ENCODE assay signal across 8 cellular contexts in the genomic region with DNA sequence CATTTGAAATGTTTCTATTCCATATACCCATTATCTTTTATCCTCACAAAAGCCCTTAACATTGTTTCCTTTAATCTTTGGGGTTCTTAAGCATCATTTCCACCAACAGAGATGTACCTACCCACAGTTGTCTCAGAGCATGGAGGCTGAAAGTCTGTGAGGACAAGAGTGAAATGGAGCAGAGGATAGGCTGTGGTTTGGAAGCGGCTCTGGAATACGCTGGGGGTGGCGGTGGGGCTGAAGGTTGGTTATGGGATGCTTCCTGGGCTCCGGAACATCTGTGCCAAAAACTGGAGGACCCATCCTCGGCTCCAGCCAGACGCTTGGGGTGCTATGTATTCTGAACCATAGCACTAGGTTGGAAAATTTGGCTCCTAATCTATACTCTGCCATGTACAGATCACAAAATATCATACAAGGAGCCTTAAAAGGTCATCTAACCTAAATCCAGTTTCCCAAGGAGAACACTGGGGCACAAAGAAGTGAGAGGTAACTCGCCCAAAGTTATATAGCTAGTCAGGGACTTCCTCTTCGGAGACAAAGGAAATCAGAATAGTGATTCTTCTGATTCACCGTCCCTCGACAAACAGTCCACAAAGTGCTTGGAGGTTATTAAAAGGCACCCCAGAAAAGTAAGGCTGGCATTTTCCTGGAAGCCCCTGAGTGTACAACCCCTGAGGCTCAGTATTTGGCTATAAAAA. TPM values are rescaled to one million over a fixed set of nuclear protein-coding genes. Genes with fewer than 3 reads are reported as not detected.
DNase-seq lines count a peak whose midpoint lies in the region; ATAC-seq and TF ChIP-seq lines count a peak whose summit lies in the region.

No MANE protein-coding gene starts in this region.

- peak overlapping the region; percentile 100 for H3K4me2 ChIP-seq in neural cell (ENCODE audit: low read length)

- no peak for TF ChIP-seq EP300 in neural cell (conservative IDR thresholded peaks at IDR 0.05; ENCODE audit: poor library complexity, severe bottlenecking)

- no peak for TF ChIP-seq RAD21 in neural cell (conservative IDR thresholded peaks at IDR 0.05)

- H2AFZ ChIP-seq in neural cell (ENCODE audit: low read depth, low read length) = peak overlapping the region; percentile 72

- DNase-seq in BJ (ENCODE audit: low read depth) (no peak), MG63 (no peak), dorsolateral prefrontal cortex (no peak), NCI-H1417 treated with DMSO at 0.1 percent for 48 hours (lab: John Stamatoyannopoulos, UW) (no peak), putamen (ENCODE audit: low spot score) (no peak), mucosa of gallbladder (ENCODE audit: low spot score) (no peak)

- no peaks in the 10 kb centered on the region for H3K9me3 ChIP-seq in MG63
- H3K9me3 ChIP-seq in neural cell (ENCODE audit: low read length) = no peaks in the 10 kb centered on the region

- ATAC-seq in HG03045 (IDR thresholded peaks at IDR 0.05; ENCODE audit: unreplicated experiment) = no peak

- H4K20me1 ChIP-seq in neural cell (ENCODE audit: insufficient read depth) = no peaks in the 10 kb centered on the region

- H3K9ac ChIP-seq in neural cell (ENCODE audit: low read length) = peak overlapping the region; percentile 96

- no peaks in the 10 kb centered on the region for H3K9me2 ChIP-seq in neural cell (ENCODE audit: insufficient read depth, low read length)

- H3K36me3 ChIP-seq in BJ (ENCODE audit: control insufficient read depth, insufficient read depth, low read length) = peaks cover 1% of the 10 kb centered on the region; the same call in 1 of the 2 replicates
- no peaks in the 10 kb centered on the region; the same call in 1 of the 2 replicates for H3K36me3 ChIP-seq in MG63
- H3K36me3 ChIP-seq in neural cell (ENCODE audit: insufficient read depth, low read length) = no peaks in the 10 kb centered on the region

- intact Hi-C loops in dorsolateral prefrontal cortex (cut with DNase I) = loop anchor here (2.0 to 10.0 kb wide), 4 partner anchors 13 to 175 kb away; partner anchors contain the start of genes CMTM5 (in 1 of the 2) and HOMEZ (in 1 of the 2)

- CTCF ChIA-PET in BJ (lab: Yijun Ruan, JAX) = interaction anchor here (1.0 to 2.3 kb wide), 11 partner anchors 8 to 180 kb away, joined by 3 to 13 read pairs (median 5); partner anchors contain the start of gene HOMEZ

- peak overlapping the region; percentile 88 to 100 (median 99) for H3K27ac ChIP-seq in dorsolateral prefrontal cortex
- H3K27ac ChIP-seq in neural cell (ENCODE audit: low read length) = peak overlapping the region; percentile 99

- POLR2A ChIA-PET in BJ (lab: Charles Lee) = interaction anchor here (0.6 to 0.7 kb wide), 2 partner anchors 293 to 384 kb away, joined by 5 to 14 read pairs; no protein-coding TSS in a partner anchor

- H3K4me3 ChIP-seq in BJ (ENCODE audit: low read depth, low read length) (peak overlapping the region; percentile 46), MG63 (peak overlapping the region; percentile 78), dorsolateral prefrontal cortex (peak overlapping the region; percentile 59 to 95 (median 82)), neural cell (ENCODE audit: low read length) (peak overlapping the region; percentile 96)

- H3K79me2 ChIP-seq in neural cell (replicated peaks; ENCODE audit: insufficient read depth, low read length) = peaks cover 5% of the 10 kb centered on the region

- TF ChIP-seq CTCF in BJ (IDR thresholded peaks at IDR 0.05; ENCODE audit: insufficient read depth, low read depth, low read length) = no peak
- peak in 10 of 56 donors; percentile 2 to 32 (median 24) for TF ChIP-seq CTCF in dorsolateral prefrontal cortex (IDR thresholded peaks at IDR 0.05 in 54 of 56, conservative IDR thresholded peaks at IDR 0.05 in 2 of 56; ENCODE audit: low read depth in 1 of 56, partially characterized antibody in 56 of 56)
- peak; percentile 40 for TF ChIP-seq CTCF in neural cell (IDR thresholded peaks at IDR 0.05; ENCODE audit: poor library complexity, severe bottlenecking)

- H3F3A ChIP-seq in neural cell (ENCODE audit: insufficient read depth, low read length, poor library complexity, severe bottlenecking) = peaks cover 13% of the 10 kb centered on the region

- no peaks in the 10 kb centered on the region for H3K27me3 ChIP-seq in BJ (ENCODE audit: control insufficient read depth, insufficient read depth, low read length)
- no peaks in the 10 kb centered on the region for H3K27me3 ChIP-seq in MG63
- no peaks in the 10 kb centered on the region for H3K27me3 ChIP-seq in dorsolateral prefrontal cortex
- H3K27me3 ChIP-seq in neural cell (ENCODE audit: insufficient read depth, low read depth, low read length) = no peaks in the 10 kb centered on the region

TF ChIP-seq in neural cell, 6 proteins besides CTCF, POLR2A, EP300 and RAD21:
- TF ChIP-seq EZH2 (IDR thresholded peaks at IDR 0.05; ENCODE audit: borderline replicate concordance, insufficient read depth, low read length, poor library complexity, severe bottlenecking) = no peak

RNA-seq across cellular contexts. Expression of gene PPP1R3E, which starts 2.5 kb away (rescaled TPM):
- polyA plus RNA-seq in BJ (2011; rRNA removed) = 2.5 and 2.8 TPM in 2 replicates
- 2.2 and 2.5 TPM in 2 replicates for polyA minus RNA-seq in BJ (2011; rRNA and poly(A)+ RNA removed)
- 0.30 TPM in 1 of 2 replicates, not detected in the other for total RNA-seq in MG63 (2014; rRNA removed; shearing (Covaris generic); ENCODE audit: low replicate concordance)
- total RNA-seq in dorsolateral prefrontal cortex = 100 to 1,000 TPM in 2 of 120 experiments, 10 to 100 TPM in 118; 40.5 to 103 (median 63.1) TPM
- polyA plus RNA-seq in neural cell = 16.1 and 17.2 TPM in 2 replicates
- 11.7 and 13.9 TPM in 2 replicates for polyA minus RNA-seq in neural cell
- 24.4 TPM for total RNA-seq in mucosa of gallbladder

RNA-seq across cellular contexts. Expression of gene BCL2L2, which starts 6.5 kb away (rescaled TPM):
- polyA plus RNA-seq in BJ (2011; rRNA removed) (26.5 and 27.9 TPM in 2 replicates), neural cell (35.8 and 50.8 TPM in 2 replicates)
- 10.5 and 12.3 TPM in 2 replicates for polyA minus RNA-seq in BJ (2011; rRNA and poly(A)+ RNA removed)
- 7.1 and 10.7 TPM in 2 replicates for total RNA-seq in MG63 (2014; rRNA removed; shearing (Covaris generic); ENCODE audit: low replicate concordance)
- total RNA-seq in dorsolateral prefrontal cortex (100 to 1,000 TPM in 113 of 120 experiments, 10 to 100 TPM in 7; 91.0 to 167 (median 129) TPM), mucosa of gallbladder (54.2 TPM)
- polyA minus RNA-seq in neural cell = 16.8 and 24.8 TPM in 2 replicates

RNA-seq across cellular contexts. Expression of gene HOMEZ, which starts 14.2 kb away (rescaled TPM):
- polyA plus RNA-seq in BJ (2011; rRNA removed) (11.9 and 16.0 TPM in 2 replicates), neural cell (4.4 and 6.6 TPM in 2 replicates)
- 13.2 and 26.1 TPM in 2 replicates for polyA minus RNA-seq in BJ (2011; rRNA and poly(A)+ RNA removed)
- 0.76 and 1.4 TPM in 2 replicates for total RNA-seq in MG63 (2014; rRNA removed; shearing (Covaris generic); ENCODE audit: low replicate concordance)
- total RNA-seq in dorsolateral prefrontal cortex (10 to 100 TPM in 43 of 120 experiments, 1 to 10 TPM in 77; 5.4 to 16.5 (median 9.1) TPM), mucosa of gallbladder (26.0 TPM)
- 9.0 and 9.4 TPM in 2 replicates for polyA minus RNA-seq in neural cell

RNA-seq across cellular contexts. Expression of gene PABPN1, which starts 21.1 kb away (rescaled TPM):
- polyA plus RNA-seq in BJ (2011; rRNA removed) (119 and 143 TPM in 2 replicates), neural cell (431 and 532 TPM in 2 replicates)
- 33.7 and 40.5 TPM in 2 replicates for polyA minus RNA-seq in BJ (2011; rRNA and poly(A)+ RNA removed)
- total RNA-seq in MG63 (2014; rRNA removed; shearing (Covaris generic); ENCODE audit: low replicate concordance) = 48.3 and 89.9 TPM in 2 replicates
- total RNA-seq in dorsolateral prefrontal cortex (100 to 1,000 TPM; 124 to 236 (median 157) TPM), mucosa of gallbladder (186 TPM)
- 80.8 and 103 TPM in 2 replicates for polyA minus RNA-seq in neural cell

RNA-seq across cellular contexts. Expression of gene SLC22A17, which starts 52.6 kb away (rescaled TPM):
- 9.0 and 14.0 TPM in 2 replicates for polyA plus RNA-seq in BJ (2011; rRNA removed)
- 5.3 and 5.5 TPM in 2 replicates for polyA minus RNA-seq in BJ (2011; rRNA and poly(A)+ RNA removed)
- 6.1 TPM in 1 of 2 replicates, not detected in the other for total RNA-seq in MG63 (2014; rRNA removed; shearing (Covaris generic); ENCODE audit: low replicate concordance)
- total RNA-seq in dorsolateral prefrontal cortex = 100 to 1,000 TPM; 238 to 610 (median 461) TPM
- polyA plus RNA-seq in neural cell = 182 and 201 TPM in 2 replicates
- 136 and 168 TPM in 2 replicates for polyA minus RNA-seq in neural cell
- 64.3 TPM for total RNA-seq in mucosa of gallbladder

Comparison
In these comparisons a context has a peak if more than half of its experiments do, and no peak if none do; other contexts are left out.
1. H3K4me3 ChIP-seq: peak in every context shown above with its lines; median percentile 96 in neural cell; 82 in dorsolateral prefrontal cortex; 78 in MG63; 46 in BJ.
2. RNA of gene PPP1R3E, which starts 2.5 kb away (total RNA-seq): 40.5 to 103 TPM in dorsolateral prefrontal cortex and 24.4 TPM in mucosa of gallbladder (single experiment); 0.30 TPM in MG63; every median in the first group is over 10 times any median in the second.